ENCODE assay signal across 8 cellular contexts in genomic region chr11:3854977-3855807, GRCh38. TPM values are rescaled to one million over a fixed set of nuclear protein-coding genes. Genes with fewer than 3 reads are reported as not detected.
DNase-seq lines count a peak whose midpoint lies in the region; ATAC-seq, FAIRE-seq and TF ChIP-seq lines count a peak whose summit lies in the region.

Gene STIM1, plus strand, starts transcription at chr11:3855664. Its CDS starts 607 bp downstream, at chr11:3856271.

- H2BK15ac ChIP-seq in H1 (ENCODE audit: low read length) (peak within 1 kb of the TSS; percentile 88; the same call in 1 of the 2 replicates), mesendoderm (replicated peaks; ENCODE audit: low read depth) (no peak within 1 kb of the TSS)

- TF ChIP-seq CTCF in H1 (IDR thresholded peaks at IDR 0.05; ENCODE audit: control extremely low read depth in 1 of 3, insufficient read depth in 1 of 3, low read depth in 1 of 3, low read length in 3 of 3): peak; percentile 84 to 90 (median 90)

- H3K9ac ChIP-seq in H1 (replicated peaks in 1 of 4; ENCODE audit: extremely low read depth in 1 of 4, low read depth in 3 of 4, low read length in 3 of 4) (peak within 1 kb of the TSS in 2 of 4 experiments; percentile 48 to 53; a peak in 5 of 7 replicates), mesendoderm (ENCODE audit: low read length) (peak within 1 kb of the TSS; percentile 87)

- TF ChIP-seq EP300 in H1 (IDR thresholded peaks at IDR 0.05; ENCODE audit: borderline replicate concordance in 1 of 2, low read depth in 2 of 2, low read length in 2 of 2): peak in 1 of 2 experiments; percentile 67; a peak in 1 of 3 replicates

- TF ChIP-seq RAD21 in H1 (IDR thresholded peaks at IDR 0.05 in 1 of 2, conservative IDR thresholded peaks at IDR 0.05 in 1 of 2; ENCODE audit: low read depth in 2 of 2, low read length in 2 of 2): peak; percentile 74 to 85

- H4K8ac ChIP-seq in H1 (ENCODE audit: extremely low read depth, insufficient read depth, low read length) (peak within 1 kb of the TSS; percentile 73), mesendoderm (ENCODE audit: low read depth, low read length) (no peak within 1 kb of the TSS)

- no peak within 1 kb of the TSS for H3K56ac ChIP-seq in H1 (replicated peaks; ENCODE audit: insufficient read length, low read depth, low read length)
- H3K56ac ChIP-seq in mesendoderm (ENCODE audit: low read length): peak within 1 kb of the TSS; percentile 92

- H3K4me1 ChIP-seq in H1 (replicated peaks in 1 of 4; ENCODE audit: control insufficient read depth in 3 of 4, insufficient read depth in 4 of 4, low read length in 3 of 4) (peaks cover 10 to 17% (median 11%) of the 10 kb centered on the region in 4 experiments), mesendoderm (ENCODE audit: control insufficient read depth, low read depth, low read length) (peaks cover 15% of the 10 kb centered on the region)

- ATAC-seq in GM19468 (IDR thresholded peaks at IDR 0.05; ENCODE audit: extremely low read depth, unreplicated experiment): peak; percentile 68

- peak within 1 kb of the TSS; percentile 71; the same call in 1 of the 2 replicates for H2BK5ac ChIP-seq in H1 (ENCODE audit: low read depth, low read length)
- H2BK5ac ChIP-seq in mesendoderm (ENCODE audit: low read length): no peak within 1 kb of the TSS

- peak within 1 kb of the TSS; percentile 1 for H4K91ac ChIP-seq in H1 (replicated peaks; ENCODE audit: insufficient read length, low read length)

- H2AFZ ChIP-seq in H1 (ENCODE audit: low read length): peak within 1 kb of the TSS; percentile 100

- POLR2A ChIA-PET in H1 (lab: Charles Lee; ENCODE audit: partially characterized antibody): interaction anchor here (0.6 to 2.9 kb wide), 11 partner anchors 9 to 1595 kb away, joined by 3 to 13 read pairs (median 4); partner anchors contain the start of gene RHOG

- no peaks in the 10 kb centered on the region for H3K9me3 ChIP-seq in H1 (ENCODE audit: insufficient read depth in 2 of 2, low read depth in 1 of 2, low read length in 1 of 2)

- no peaks in the 10 kb centered on the region for H3K79me2 ChIP-seq in H1 (ENCODE audit: control insufficient read depth in 1 of 2, insufficient read depth in 2 of 2, low read length in 2 of 2)
- H3K79me2 ChIP-seq in mesendoderm (ENCODE audit: control insufficient read depth, insufficient read depth, low read length): no peaks in the 10 kb centered on the region

- no peak within 1 kb of the TSS for H4K5ac ChIP-seq in H1 (ENCODE audit: insufficient read length, low read depth, low read length)
- H4K5ac ChIP-seq in mesendoderm (ENCODE audit: low read length): no peak within 1 kb of the TSS

- H3K23ac ChIP-seq in H1 (ENCODE audit: insufficient read length) (no peak within 1 kb of the TSS), mesendoderm (ENCODE audit: low read length) (no peak within 1 kb of the TSS)

- peak within 1 kb of the TSS; percentile 75; the same call in 1 of the 2 replicates for H2BK12ac ChIP-seq in H1 (ENCODE audit: low read depth, low read length)

- H4K20me1 ChIP-seq in H1 (replicated peaks in 1 of 2; ENCODE audit: control insufficient read depth in 1 of 2, insufficient read depth in 2 of 2, low read length in 2 of 2): no peaks in the 10 kb centered on the region

- H3K4ac ChIP-seq in H1 (replicated peaks; ENCODE audit: insufficient read length, low read depth, low read length) (no peak within 1 kb of the TSS), mesendoderm (ENCODE audit: low read depth, low read length) (no peak within 1 kb of the TSS)

- peaks cover 8% of the 10 kb centered on the region; the same call in 1 of the 2 replicates for H3K23me2 ChIP-seq in H1 (ENCODE audit: low read depth, low read length)

- H3K27ac ChIP-seq in H1 (ENCODE audit: low read depth, low read length) (no peak within 1 kb of the TSS), mesendoderm (ENCODE audit: low read depth, low read length) (peak within 1 kb of the TSS; percentile 91)

- H3K4me2 ChIP-seq in H1 (ENCODE audit: insufficient read depth in 1 of 2, low read depth in 2 of 2, low read length in 2 of 2) (peak within 1 kb of the TSS; percentile 76 to 85), mesendoderm (ENCODE audit: low read length) (peak within 1 kb of the TSS; percentile 79)

- WGBS in H1 (ENCODE audit: extremely low coverage in 1 of 2, insufficient coverage in 1 of 2, insufficient read length in 1 of 2, insufficient replicate concordance in 2 of 2, low coverage in 1 of 2, low lambda C conversion rate in 2 of 2, missing lambda C conversion rate in 1 of 2), 2 experiments: 3% methylated on average over 47 of the region's 87 CpGs; no CpG with 5 or more reads in 1 of the 2 experiments
- WGBS in mesendoderm (ENCODE audit: extremely low coverage, insufficient coverage, low lambda C conversion rate): no CpG with 5 or more reads among the region's 87 CpGs

- H2BK20ac ChIP-seq in H1 (ENCODE audit: low read length): peak within 1 kb of the TSS; percentile 82; the same call in 1 of the 2 replicates

- CTCF ChIA-PET in H1 (lab: Charles Lee; ENCODE audit: partially characterized antibody): interaction anchor here (0.6 to 20.2 kb wide), 53 partner anchors 8 to 250 kb away, joined by 3 to 422 read pairs (median 4); partner anchors contain the start of genes PGAP2 and RHOG

- H3K36me3 ChIP-seq in H1 (ENCODE audit: control insufficient read depth in 2 of 4, insufficient read depth in 4 of 4, low read length in 3 of 4): no peaks in the 10 kb centered on the region
- H3K36me3 ChIP-seq in mesendoderm (ENCODE audit: control insufficient read depth, insufficient read depth, low read length): no peaks in the 10 kb centered on the region

- H3K27me3 ChIP-seq in H1 (replicated peaks in 1 of 4; ENCODE audit: control insufficient read depth in 3 of 4, extremely low read depth in 1 of 4, insufficient read depth in 3 of 4, low read length in 3 of 4) (peaks cover 0 to 13% (median 8%) of the 10 kb centered on the region in 4 experiments; a peak in 5 of 7 replicates), mesendoderm (ENCODE audit: insufficient read depth, low read length, poor library complexity) (no peaks in the 10 kb centered on the region)

- H3K79me1 ChIP-seq in H1 (ENCODE audit: low read depth, low read length) (no peaks in the 10 kb centered on the region), mesendoderm (ENCODE audit: low read length) (peaks cover 6% of the 10 kb centered on the region)

- peak within 1 kb of the TSS; percentile 88 for H3K18ac ChIP-seq in H1 (ENCODE audit: extremely low read depth, low read length)
- H3K18ac ChIP-seq in mesendoderm (ENCODE audit: low read length): peak within 1 kb of the TSS; percentile 69

- peak in 1 of 2 experiments; percentile 52; a peak in 1 of 3 replicates for TF ChIP-seq POLR2A in H1 (IDR thresholded peaks at IDR 0.05; ENCODE audit: control extremely low read depth in 1 of 2, low read depth in 2 of 2, low read length in 2 of 2)

- H2BK120ac ChIP-seq in H1 (replicated peaks; ENCODE audit: low read depth, low read length): no peak within 1 kb of the TSS
- peak within 1 kb of the TSS; percentile 15 for H2BK120ac ChIP-seq in mesendoderm (ENCODE audit: low read depth, low read length)

- H3K4me3 ChIP-seq in H1 (ENCODE audit: extremely low read depth in 1 of 4, insufficient read depth in 2 of 4, low read depth in 3 of 4, low read length in 4 of 4) (peak within 1 kb of the TSS; percentile 47 to 84 (median 72)), mesendoderm (ENCODE audit: low read length) (peak within 1 kb of the TSS; percentile 78)

- FAIRE-seq in H1 (lab: Jason Lieb, UNC): no peak

- no peak within 1 kb of the TSS for H3K14ac ChIP-seq in H1 (ENCODE audit: insufficient read length)

- no peak within 1 kb of the TSS for H2AK5ac ChIP-seq in H1 (ENCODE audit: low read depth, low read length)
- no peak within 1 kb of the TSS for H2AK5ac ChIP-seq in mesendoderm (ENCODE audit: low read length)

- DNase-seq in COR-L47 (lab: John Stamatoyannopoulos, UW): peak; percentile 93
- peak; percentile 79 for DNase-seq in HS-5 (ENCODE audit: low read depth)
- DNase-seq in NOMO-1 (lab: John Stamatoyannopoulos, UW; ENCODE audit: unreplicated experiment in 2 of 2): peak; percentile 89 to 97
- peak; percentile 95 to 96 for DNase-seq in activated CD8-positive, alpha-beta memory T cell treated with anti-CD3 and anti-CD28 coated beads for 4 hours (ENCODE audit: low read depth in 2 of 2)
- peak; percentile 75 to 100 for DNase-seq in H1 (ENCODE audit: low read depth in 1 of 2, low spot score in 2 of 2)
- DNase-seq in mesendoderm: peak; percentile 96
- DNase-seq in stimulated activated CD8-positive, alpha-beta memory T cell treated with anti-CD3 and anti-CD28 coated beads, Interleukin-15, amount 100 ng/mL, for 1 hour (ENCODE audit: low read depth): peak; percentile 97

TF ChIP-seq in H1, 55 proteins besides CTCF, POLR2A, EP300 and RAD21 (continues in another document):
- TF ChIP-seq PHF8 (conservative IDR thresholded peaks at IDR 0.05; ENCODE audit: low read depth, low read length) (peak; percentile 59; the same call in 1 of the 2 replicates), EZH2 (IDR thresholded peaks at IDR 0.05; ENCODE audit: low read depth, low read length, severe bottlenecking) (no peak), CREB1 (IDR thresholded peaks at IDR 0.05) (peak; percentile 87), TBP (IDR thresholded peaks at IDR 0.05; ENCODE audit: low read depth, low read length) (peak; percentile 28; the same call in 1 of the 2 replicates), KDM1A (IDR thresholded peaks at IDR 0.05; ENCODE audit: borderline replicate concordance, low read length) (no peak), SRF (IDR thresholded peaks at IDR 0.05; ENCODE audit: low read depth, low read length) (no peak), JUN (IDR thresholded peaks at IDR 0.05; ENCODE audit: low read depth, low read length) (no peak), SP4 (IDR thresholded peaks at IDR 0.05; ENCODE audit: low read length) (peak; percentile 88; the same call in 1 of the 2 replicates)

RNA-seq across cellular contexts. Expression of gene STIM1, which starts in this region (rescaled TPM):
- 11.6 and 12.2 TPM in 2 replicates for total RNA-seq in H1 (2021; fragmentation: NEBNext Ultra II Directional; extraction: Animal tissue kit (Norgen Biotek cat#: 25700))
- 11.1 and 17.9 TPM in 2 replicates for polyA plus RNA-seq in H1 (2011; rRNA removed)
- 14.4 TPM for polyA plus RNA-seq in H1 (2011; cell fraction: cytosol; rRNA removed)
- 21.5 TPM for polyA plus RNA-seq in H1 (2011; cell fraction: nucleus; rRNA removed)
- polyA plus RNA-seq in H1 (2012, experiment 1 of 2): 10.1 to 17.7 TPM (median 14.6 TPM) in 4 replicates
- 10.8 TPM for polyA plus RNA-seq in H1 (2012, experiment 2 of 2)
- 11.3 TPM for polyA plus RNA-seq in H1 (2013, experiment 1 of 2)
- 12.8 TPM for polyA plus RNA-seq in H1 (2013, experiment 2 of 2)
- polyA minus RNA-seq in H1 (2011; rRNA and poly(A)+ RNA removed): 36.5 and 60.1 TPM in 2 replicates
- 14.2 TPM for polyA minus RNA-seq in H1 (2011; cell fraction: cytosol; rRNA and poly(A)+ RNA removed)
- 18.3 TPM for polyA minus RNA-seq in H1 (2011; cell fraction: nucleus; rRNA and poly(A)+ RNA removed)
- 9.2 TPM for polyA plus RNA-seq in mesendoderm (2013, experiment 1 of 2)
- 8.3 TPM for polyA plus RNA-seq in mesendoderm (2013, experiment 2 of 2)
